Comparison of ENCODE assay signal across 1 cellular context in the genomic region with DNA sequence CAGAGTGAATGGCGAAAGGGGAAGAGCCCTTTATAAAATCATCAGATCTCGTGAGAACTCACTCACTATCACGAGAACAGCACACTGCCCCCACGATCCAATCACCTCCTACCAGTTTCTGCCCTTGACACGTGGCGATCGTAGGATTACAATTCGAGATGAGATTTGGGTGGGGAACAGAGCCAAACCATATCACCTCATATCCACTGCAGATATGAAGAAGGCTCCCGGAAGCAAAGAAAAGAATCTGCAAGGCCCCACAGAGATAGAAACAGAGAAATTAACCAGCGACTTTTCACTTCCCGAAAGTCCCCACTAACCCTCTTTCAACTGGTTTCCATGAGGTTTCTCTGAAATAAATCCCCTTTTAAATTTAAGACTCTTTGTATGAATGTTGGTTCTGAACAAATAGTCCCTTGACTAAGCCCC.
A peak's percentile ranks its signal among the peaks of the same experiment; 100 is the strongest.
TF ChIP-seq lines count a peak whose summit lies in the region.

No MANE protein-coding gene starts in this region.

TF ChIP-seq in GM12878, 131 proteins besides CTCF, POLR2A, EP300 and RAD21 (continued from another document and continues in another):
- TF ChIP-seq, protein P1, sequence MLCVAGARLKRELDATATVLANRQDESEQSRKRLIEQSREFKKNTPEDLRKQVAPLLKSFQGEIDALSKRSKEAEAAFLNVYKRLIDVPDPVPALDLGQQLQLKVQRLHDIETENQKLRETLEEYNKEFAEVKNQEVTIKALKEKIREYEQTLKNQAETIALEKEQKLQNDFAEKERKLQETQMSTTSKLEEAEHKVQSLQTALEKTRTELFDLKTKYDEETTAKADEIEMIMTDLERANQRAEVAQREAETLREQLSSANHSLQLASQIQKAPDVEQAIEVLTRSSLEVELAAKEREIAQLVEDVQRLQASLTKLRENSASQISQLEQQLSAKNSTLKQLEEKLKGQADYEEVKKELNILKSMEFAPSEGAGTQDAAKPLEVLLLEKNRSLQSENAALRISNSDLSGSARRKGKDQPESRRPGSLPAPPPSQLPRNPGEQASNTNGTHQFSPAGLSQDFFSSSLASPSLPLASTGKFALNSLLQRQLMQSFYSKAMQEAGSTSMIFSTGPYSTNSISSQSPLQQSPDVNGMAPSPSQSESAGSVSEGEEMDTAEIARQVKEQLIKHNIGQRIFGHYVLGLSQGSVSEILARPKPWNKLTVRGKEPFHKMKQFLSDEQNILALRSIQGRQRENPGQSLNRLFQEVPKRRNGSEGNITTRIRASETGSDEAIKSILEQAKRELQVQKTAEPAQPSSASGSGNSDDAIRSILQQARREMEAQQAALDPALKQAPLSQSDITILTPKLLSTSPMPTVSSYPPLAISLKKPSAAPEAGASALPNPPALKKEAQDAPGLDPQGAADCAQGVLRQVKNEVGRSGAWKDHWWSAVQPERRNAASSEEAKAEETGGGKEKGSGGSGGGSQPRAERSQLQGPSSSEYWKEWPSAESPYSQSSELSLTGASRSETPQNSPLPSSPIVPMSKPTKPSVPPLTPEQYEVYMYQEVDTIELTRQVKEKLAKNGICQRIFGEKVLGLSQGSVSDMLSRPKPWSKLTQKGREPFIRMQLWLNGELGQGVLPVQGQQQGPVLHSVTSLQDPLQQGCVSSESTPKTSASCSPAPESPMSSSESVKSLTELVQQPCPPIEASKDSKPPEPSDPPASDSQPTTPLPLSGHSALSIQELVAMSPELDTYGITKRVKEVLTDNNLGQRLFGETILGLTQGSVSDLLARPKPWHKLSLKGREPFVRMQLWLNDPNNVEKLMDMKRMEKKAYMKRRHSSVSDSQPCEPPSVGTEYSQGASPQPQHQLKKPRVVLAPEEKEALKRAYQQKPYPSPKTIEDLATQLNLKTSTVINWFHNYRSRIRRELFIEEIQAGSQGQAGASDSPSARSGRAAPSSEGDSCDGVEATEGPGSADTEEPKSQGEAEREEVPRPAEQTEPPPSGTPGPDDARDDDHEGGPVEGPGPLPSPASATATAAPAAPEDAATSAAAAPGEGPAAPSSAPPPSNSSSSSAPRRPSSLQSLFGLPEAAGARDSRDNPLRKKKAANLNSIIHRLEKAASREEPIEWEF (IDR thresholded peaks at IDR 0.05; ENCODE audit: insufficient replicate concordance, low read depth, low read length): no peak
- TF ChIP-seq ZBED1 (IDR thresholded peaks at IDR 0.05; ENCODE audit: borderline replicate concordance) (peak; percentile 62; the same call in 1 of the 2 replicates), IRF5 (IDR thresholded peaks at IDR 0.05; ENCODE audit: borderline replicate concordance) (0 out of 2 replicates have a peak, but pooled peaks have one; percentile 33), STAT1 (conservative IDR thresholded peaks at IDR 0.05) (no peak), BCLAF1 (IDR thresholded peaks at IDR 0.05) (no peak), SRF (IDR thresholded peaks at IDR 0.05; ENCODE audit: low read depth in 2 of 2, low read length in 2 of 2) (no peak), IKZF1 (conservative IDR thresholded peaks at IDR 0.05) (no peak; the same call in none of the 2 replicates), MYC (IDR thresholded peaks at IDR 0.05; ENCODE audit: insufficient read depth, insufficient read length, insufficient replicate concordance, low read length, severe bottlenecking) (no peak), ATF7 (IDR thresholded peaks at IDR 0.05; ENCODE audit: low read depth) (peak; percentile 61; the same call in 1 of the 2 replicates), SUZ12 (IDR thresholded peaks at IDR 0.05; ENCODE audit: unreplicated experiment) (no peak), BRCA1 (IDR thresholded peaks at IDR 0.05; ENCODE audit: low read depth, low read length) (no peak), TBL1XR1 (IDR thresholded peaks at IDR 0.05; ENCODE audit: low read depth, low read length) (no peak; the same call in 1 of the 2 replicates), POLR2AphosphoS2 (IDR thresholded peaks at IDR 0.05; ENCODE audit: low read depth, low read length) (no peak), SREBF1 (IDR thresholded peaks at IDR 0.05; ENCODE audit: low read length) (no peak), LARP7 (IDR thresholded peaks at IDR 0.05) (no peak), PKNOX1 (IDR thresholded peaks at IDR 0.05) (no peak), HSF1 (IDR thresholded peaks at IDR 0.05; ENCODE audit: low read depth, low read length) (no peak), SREBF2 (IDR thresholded peaks at IDR 0.05; ENCODE audit: low read length) (no peak), STAT3 (IDR thresholded peaks at IDR 0.05; ENCODE audit: low read depth, low read length) (no peak), NBN (IDR thresholded peaks at IDR 0.05) (peak; percentile 68; the same call in 1 of the 2 replicates), CHD1 (IDR thresholded peaks at IDR 0.05; ENCODE audit: low read depth, low read length) (no peak), RELA (IDR thresholded peaks at IDR 0.05; ENCODE audit: borderline replicate concordance, partially characterized antibody) (peak; percentile 38), SMARCA5 (IDR thresholded peaks at IDR 0.05) (no peak), MXI1 (IDR thresholded peaks at IDR 0.05; ENCODE audit: low read depth, low read length) (no peak), USF1 (IDR thresholded peaks at IDR 0.05; ENCODE audit: borderline replicate concordance, extremely low read length, insufficient read depth, low read depth, low read length) (no peak), GATAD2B (conservative IDR thresholded peaks at IDR 0.05; ENCODE audit: low read depth) (no peak), ZZZ3 (IDR thresholded peaks at IDR 0.05; ENCODE audit: control insufficient read depth, insufficient read length, low read depth) (no peak), CREB1 (IDR thresholded peaks at IDR 0.05; ENCODE audit: low read depth) (peak; percentile 32; the same call in 1 of the 2 replicates), ETV6 (conservative IDR thresholded peaks at IDR 0.05 in 1 of 2, IDR thresholded peaks at IDR 0.05 in 1 of 2; ENCODE audit: borderline replicate concordance in 1 of 2, low read depth in 1 of 2) (peak in 1 of 2 experiments; percentile 81; a peak in 2 of 4 replicates), CREM (IDR thresholded peaks at IDR 0.05; ENCODE audit: low read depth) (peak; percentile 59; the same call in 1 of the 2 replicates), BMI1 (IDR thresholded peaks at IDR 0.05; ENCODE audit: borderline replicate concordance) (no peak), TCF12 (IDR thresholded peaks at IDR 0.05; ENCODE audit: low read depth, low read length) (no peak), HCFC1 (IDR thresholded peaks at IDR 0.05; ENCODE audit: low read length) (no peak)
- TF ChIP-seq, protein P2, sequence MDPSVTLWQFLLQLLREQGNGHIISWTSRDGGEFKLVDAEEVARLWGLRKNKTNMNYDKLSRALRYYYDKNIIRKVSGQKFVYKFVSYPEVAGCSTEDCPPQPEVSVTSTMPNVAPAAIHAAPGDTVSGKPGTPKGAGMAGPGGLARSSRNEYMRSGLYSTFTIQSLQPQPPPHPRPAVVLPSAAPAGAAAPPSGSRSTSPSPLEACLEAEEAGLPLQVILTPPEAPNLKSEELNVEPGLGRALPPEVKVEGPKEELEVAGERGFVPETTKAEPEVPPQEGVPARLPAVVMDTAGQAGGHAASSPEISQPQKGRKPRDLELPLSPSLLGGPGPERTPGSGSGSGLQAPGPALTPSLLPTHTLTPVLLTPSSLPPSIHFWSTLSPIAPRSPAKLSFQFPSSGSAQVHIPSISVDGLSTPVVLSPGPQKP (IDR thresholded peaks at IDR 0.05; ENCODE audit: low read depth, low read length): no peak
- TF ChIP-seq, protein P3, sequence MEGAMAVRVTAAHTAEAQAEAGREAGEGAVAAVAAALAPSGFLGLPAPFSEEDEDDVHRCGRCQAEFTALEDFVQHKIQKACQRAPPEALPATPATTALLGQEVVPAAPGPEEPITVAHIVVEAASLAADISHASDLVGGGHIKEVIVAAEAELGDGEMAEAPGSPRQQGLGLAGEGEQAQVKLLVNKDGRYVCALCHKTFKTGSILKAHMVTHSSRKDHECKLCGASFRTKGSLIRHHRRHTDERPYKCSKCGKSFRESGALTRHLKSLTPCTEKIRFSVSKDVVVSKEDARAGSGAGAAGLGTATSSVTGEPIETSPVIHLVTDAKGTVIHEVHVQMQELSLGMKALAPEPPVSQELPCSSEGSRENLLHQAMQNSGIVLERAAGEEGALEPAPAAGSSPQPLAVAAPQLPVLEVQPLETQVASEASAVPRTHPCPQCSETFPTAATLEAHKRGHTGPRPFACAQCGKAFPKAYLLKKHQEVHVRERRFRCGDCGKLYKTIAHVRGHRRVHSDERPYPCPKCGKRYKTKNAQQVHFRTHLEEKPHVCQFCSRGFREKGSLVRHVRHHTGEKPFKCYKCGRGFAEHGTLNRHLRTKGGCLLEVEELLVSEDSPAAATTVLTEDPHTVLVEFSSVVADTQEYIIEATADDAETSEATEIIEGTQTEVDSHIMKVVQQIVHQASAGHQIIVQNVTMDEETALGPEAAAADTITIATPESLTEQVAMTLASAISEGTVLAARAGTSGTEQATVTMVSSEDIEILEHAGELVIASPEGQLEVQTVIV (IDR thresholded peaks at IDR 0.05; ENCODE audit: borderline replicate concordance, partially characterized antibody): no peak
- TF ChIP-seq, protein P4, sequence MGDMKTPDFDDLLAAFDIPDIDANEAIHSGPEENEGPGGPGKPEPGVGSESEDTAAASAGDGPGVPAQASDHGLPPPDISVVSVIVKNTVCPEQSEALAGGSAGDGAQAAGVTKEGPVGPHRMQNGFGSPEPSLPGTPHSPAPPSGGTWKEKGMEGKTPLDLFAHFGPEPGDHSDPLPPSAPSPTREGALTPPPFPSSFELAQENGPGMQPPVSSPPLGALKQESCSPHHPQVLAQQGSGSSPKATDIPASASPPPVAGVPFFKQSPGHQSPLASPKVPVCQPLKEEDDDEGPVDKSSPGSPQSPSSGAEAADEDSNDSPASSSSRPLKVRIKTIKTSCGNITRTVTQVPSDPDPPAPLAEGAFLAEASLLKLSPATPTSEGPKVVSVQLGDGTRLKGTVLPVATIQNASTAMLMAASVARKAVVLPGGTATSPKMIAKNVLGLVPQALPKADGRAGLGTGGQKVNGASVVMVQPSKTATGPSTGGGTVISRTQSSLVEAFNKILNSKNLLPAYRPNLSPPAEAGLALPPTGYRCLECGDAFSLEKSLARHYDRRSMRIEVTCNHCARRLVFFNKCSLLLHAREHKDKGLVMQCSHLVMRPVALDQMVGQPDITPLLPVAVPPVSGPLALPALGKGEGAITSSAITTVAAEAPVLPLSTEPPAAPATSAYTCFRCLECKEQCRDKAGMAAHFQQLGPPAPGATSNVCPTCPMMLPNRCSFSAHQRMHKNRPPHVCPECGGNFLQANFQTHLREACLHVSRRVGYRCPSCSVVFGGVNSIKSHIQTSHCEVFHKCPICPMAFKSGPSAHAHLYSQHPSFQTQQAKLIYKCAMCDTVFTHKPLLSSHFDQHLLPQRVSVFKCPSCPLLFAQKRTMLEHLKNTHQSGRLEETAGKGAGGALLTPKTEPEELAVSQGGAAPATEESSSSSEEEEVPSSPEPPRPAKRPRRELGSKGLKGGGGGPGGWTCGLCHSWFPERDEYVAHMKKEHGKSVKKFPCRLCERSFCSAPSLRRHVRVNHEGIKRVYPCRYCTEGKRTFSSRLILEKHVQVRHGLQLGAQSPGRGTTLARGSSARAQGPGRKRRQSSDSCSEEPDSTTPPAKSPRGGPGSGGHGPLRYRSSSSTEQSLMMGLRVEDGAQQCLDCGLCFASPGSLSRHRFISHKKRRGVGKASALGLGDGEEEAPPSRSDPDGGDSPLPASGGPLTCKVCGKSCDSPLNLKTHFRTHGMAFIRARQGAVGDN (IDR thresholded peaks at IDR 0.05): peak; percentile 73
